8 cellular contexts compared by ENCODE assay signal in the genomic region with DNA sequence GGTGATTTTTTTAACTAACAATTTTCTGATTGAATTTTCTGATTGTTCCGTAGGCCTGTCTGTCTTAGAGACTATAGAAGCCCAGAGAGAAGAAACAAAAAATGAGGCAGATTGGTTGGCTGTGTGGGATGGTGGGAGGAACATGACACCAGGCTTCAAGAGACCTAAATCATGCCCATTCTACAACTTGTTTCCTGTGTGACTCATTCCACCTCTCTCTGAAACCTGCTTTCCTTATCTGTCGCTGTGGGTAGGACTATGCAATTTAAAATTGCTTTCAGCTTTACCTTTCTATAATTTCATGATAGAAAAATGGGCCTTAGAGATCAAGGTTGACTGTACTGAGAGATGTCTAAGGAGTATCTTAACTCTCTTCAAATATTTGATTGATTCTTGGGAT. TPM values are rescaled to one million over a fixed set of nuclear protein-coding genes. Genes with fewer than 3 reads are reported as not detected.
A peak's percentile ranks its signal among the peaks of the same experiment; 100 is the strongest.
DNase-seq lines count a peak whose midpoint lies in the region; ATAC-seq and TF ChIP-seq lines count a peak whose summit lies in the region.

No MANE protein-coding gene starts in this region.

- no peaks in the 10 kb centered on the region for H3K9me2 ChIP-seq in MM.1S (replicated peaks; ENCODE audit: insufficient read depth, low read length)

- no peaks in the 10 kb centered on the region for H3F3A ChIP-seq in MM.1S (ENCODE audit: insufficient read depth, low read length)

- H3K4me3 ChIP-seq in MM.1S (ENCODE audit: low read length) (no peak overlapping the region), adrenal gland (no peak overlapping the region), HAP-1 (no peak overlapping the region)

- H3K9me3 Mint-ChIP-seq in HFFc6 = no peaks in the 10 kb centered on the region
- no peaks in the 10 kb centered on the region for H3K9me3 Mint-ChIP-seq in activated naive CD4-positive, alpha-beta T cell treated with anti-CD3 and anti-CD28 coated beads for 36 hours

- no peak overlapping the region for H3K9ac ChIP-seq in MM.1S (ENCODE audit: low read length)

- H3K4me3 Mint-ChIP-seq in HFFc6 = no peak overlapping the region
- H3K4me3 Mint-ChIP-seq in activated naive CD4-positive, alpha-beta T cell treated with anti-CD3 and anti-CD28 coated beads for 36 hours = peak overlapping the region; percentile 22

- no peak for TF ChIP-seq POLR2A in adrenal gland (IDR thresholded peaks at IDR 0.05)

- H3K27ac ChIP-seq in MM.1S (ENCODE audit: low read length) = no peak overlapping the region
- no peak overlapping the region for H3K27ac ChIP-seq in adrenal gland

- H3K4me1 Mint-ChIP-seq in HFFc6 (ENCODE audit: low read depth) = peaks cover 16% of the 10 kb centered on the region
- H3K4me1 Mint-ChIP-seq in activated naive CD4-positive, alpha-beta T cell treated with anti-CD3 and anti-CD28 coated beads for 36 hours (ENCODE audit: low read depth) = peaks cover 91% of the 10 kb centered on the region

- H3K9me3 ChIP-seq in MM.1S (replicated peaks; ENCODE audit: insufficient read depth, low read length) (no peaks in the 10 kb centered on the region), adrenal gland (replicated peaks in 1 of 3) (no peaks in the 10 kb centered on the region), HAP-1 (no peaks in the 10 kb centered on the region)

- WGBS in adrenal gland, 4 donors = 65 to 79% (median 72%) methylated on average over 1 to 2 of the region's 2 CpGs

- H3K79me2 ChIP-seq in MM.1S (ENCODE audit: low read length) = peaks cover 19% of the 10 kb centered on the region; the same call in 1 of the 2 replicates

- H3K27ac Mint-ChIP-seq in HFFc6 = peak overlapping the region; percentile 45
- H3K27ac Mint-ChIP-seq in activated naive CD4-positive, alpha-beta T cell treated with anti-CD3 and anti-CD28 coated beads for 36 hours = peak overlapping the region; percentile 92

- in situ Hi-C loops in G401 (cut with HindIII; ENCODE audit: low sequenced_read_pairs) (no loop called here), HAP-1 (cut with MboI; ENCODE audit: low sequenced_read_pairs) (no loop called here)

- CTCF ChIA-PET in activated naive CD4-positive, alpha-beta T cell treated with anti-CD3 and anti-CD28 coated beads for 36 hours (lab: Charles Lee) = interaction anchor here (0.6 to 1.2 kb wide), 4 partner anchors 10 to 220 kb away, joined by 3 to 4 read pairs (median 3); no protein-coding TSS in a partner anchor

- no peak for DNase-seq in HFFc6
- DNase-seq in MM.1S = peak; percentile 24
- peak; percentile 76 for DNase-seq in activated naive CD4-positive, alpha-beta T cell treated with anti-CD3 and anti-CD28 coated beads for 36 hours
- DNase-seq in non-pigmented ciliary epithelial cell (ENCODE audit: low read depth) = peak; percentile 47
- no peak for DNase-seq in G401 (ENCODE audit: low spot score)
- DNase-seq in adrenal gland = no peak
- DNase-seq in HAP-1 (ENCODE audit: low spot score in 2 of 2) = no peak

- no peaks in the 10 kb centered on the region for H3K27me3 ChIP-seq in MM.1S (replicated peaks; ENCODE audit: insufficient read depth, low read length)
- H3K27me3 ChIP-seq in adrenal gland = no peaks in the 10 kb centered on the region
- no peaks in the 10 kb centered on the region for H3K27me3 ChIP-seq in HAP-1 (ENCODE audit: low read depth)

- peak; percentile 89 for ATAC-seq in GM18519 (IDR thresholded peaks at IDR 0.05; ENCODE audit: low FRiP score, unreplicated experiment)

- peaks cover 15% of the 10 kb centered on the region; the same call in 1 of the 2 replicates for H3K36me3 Mint-ChIP-seq in HFFc6 (ENCODE audit: low read depth)
- peaks cover 58% of the 10 kb centered on the region for H3K36me3 Mint-ChIP-seq in activated naive CD4-positive, alpha-beta T cell treated with anti-CD3 and anti-CD28 coated beads for 36 hours (ENCODE audit: low read depth)

- H3K4me2 ChIP-seq in MM.1S (ENCODE audit: low read depth, low read length) = no peak overlapping the region

- H3K27me3 Mint-ChIP-seq in HFFc6 (ENCODE audit: insufficient read depth) = no peaks in the 10 kb centered on the region; the same call in 1 of the 2 replicates
- H3K27me3 Mint-ChIP-seq in activated naive CD4-positive, alpha-beta T cell treated with anti-CD3 and anti-CD28 coated beads for 36 hours (ENCODE audit: low read depth) = no peaks in the 10 kb centered on the region

- H3K36me3 ChIP-seq in MM.1S (replicated peaks; ENCODE audit: insufficient read depth, low read length) (peaks cover 4% of the 10 kb centered on the region; the same call in 1 of the 2 replicates), adrenal gland (replicated peaks in 1 of 2) (no peaks in the 10 kb centered on the region), HAP-1 (replicated peaks) (peaks cover 2% of the 10 kb centered on the region; the same call in 1 of the 2 replicates)

- no peak overlapping the region for H2AFZ ChIP-seq in MM.1S (ENCODE audit: low read length)

- H3K4me1 ChIP-seq in MM.1S (ENCODE audit: low read length) (0 out of 2 replicates have a peak, but pooled peaks cover 3% of the 10 kb centered on the region), adrenal gland (replicated peaks in 1 of 2) (no peaks in the 10 kb centered on the region), HAP-1 (no peaks in the 10 kb centered on the region)

- intact Hi-C loops in activated naive CD4-positive, alpha-beta T cell treated with anti-CD3 and anti-CD28 coated beads for 36 hours (cut with micrococcal nuclease) = loop anchor here (1.0 to 5.0 kb wide), 10 partner anchors 8 to 713 kb away; no protein-coding TSS in a partner anchor
- intact Hi-C loops in adrenal gland (cut with DNase I) = no loop called here

- no peaks in the 10 kb centered on the region for H4K20me1 ChIP-seq in MM.1S (ENCODE audit: insufficient read depth, low read length)

- TF ChIP-seq CTCF in HFFc6 (IDR thresholded peaks at IDR 0.05) (no peak), MM.1S (IDR thresholded peaks at IDR 0.05; ENCODE audit: low read length) (no peak), adrenal gland (IDR thresholded peaks at IDR 0.05) (no peak)

RNA-seq across cellular contexts. Expression of gene OXNAD1, which starts 44.5 kb away (rescaled TPM):
- total RNA-seq in HFFc6 (2021; fragmentation: NEBNext Ultra II Directional; extraction: Animal tissue kit (Norgen Biotek cat#: 25700)) = 1 to 10 TPM; 6.4 to 8.7 (median 8.1) TPM
- 10 to 100 TPM; 32.4 to 34.2 TPM for total RNA-seq in activated naive CD4-positive, alpha-beta T cell treated with anti-CD3 and anti-CD28 coated beads for 36 hours
- total RNA-seq in G401 (2014; rRNA removed; shearing (Covaris generic)) = 10.8 and 14.8 TPM in 2 replicates
- total RNA-seq in adrenal gland = 10 to 100 TPM in 5 of 8 donors, 1 to 10 TPM in 3; 6.5 to 22.2 (median 11.2) TPM
- polyA plus RNA-seq in adrenal gland = 10 to 100 TPM in 1 of 3 donors, 1 to 10 TPM in 2; 3.6 to 14.8 (median 6.1) TPM

RNA-seq across cellular contexts. Expression of gene DPH3, which starts 44.8 kb away (rescaled TPM):
- 10 to 100 TPM; 35.5 to 49.8 (median 44.3) TPM for total RNA-seq in HFFc6 (2021; fragmentation: NEBNext Ultra II Directional; extraction: Animal tissue kit (Norgen Biotek cat#: 25700))
- 10 to 100 TPM; 16.1 to 17.0 TPM for total RNA-seq in activated naive CD4-positive, alpha-beta T cell treated with anti-CD3 and anti-CD28 coated beads for 36 hours
- 14.2 and 16.5 TPM in 2 replicates for total RNA-seq in G401 (2014; rRNA removed; shearing (Covaris generic))
- total RNA-seq in adrenal gland = 10 to 100 TPM; 12.9 to 39.7 (median 19.1) TPM
- polyA plus RNA-seq in adrenal gland = 10 to 100 TPM in 1 of 3 donors, 1 to 10 TPM in 2; 6.6 to 42.7 (median 9.4) TPM

Comparison
In these comparisons a context has a peak if more than half of its experiments do, and no peak if none do; other contexts are left out.
1. DNase-seq: peak in MM.1S (single experiment), activated naive CD4-positive, alpha-beta T cell treated with anti-CD3 and anti-CD28 coated beads for 36 hours (single experiment) and non-pigmented ciliary epithelial cell (single experiment); none in HFFc6 (single experiment), G401 (single experiment), adrenal gland (0 of 7) and HAP-1 (0 of 2).